9 cellular contexts compared by ENCODE assay signal in the genomic region with DNA sequence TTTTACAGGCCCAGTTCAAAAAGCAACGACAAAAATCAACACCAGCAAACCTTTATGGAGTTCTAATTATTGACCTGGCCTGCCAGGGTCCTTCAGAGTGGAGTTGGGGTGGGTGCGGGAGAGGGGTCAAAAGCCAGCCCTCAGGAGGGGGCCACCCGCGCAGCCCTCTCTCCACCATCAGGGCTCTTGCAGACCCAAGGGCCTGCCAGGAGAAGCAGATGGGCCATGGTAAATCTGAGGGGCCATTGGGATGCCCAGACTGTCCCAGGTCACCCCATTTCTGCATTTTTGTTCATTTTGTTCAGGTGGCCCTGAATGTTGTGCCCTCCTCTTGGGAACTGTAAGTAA.
A peak's percentile ranks its signal among the peaks of the same experiment; 100 is the strongest.
DNase-seq lines count a peak whose midpoint lies in the region; ATAC-seq and TF ChIP-seq lines count a peak whose summit lies in the region.
"Had no signal": no experiment of that assay in that cellular context is flagged by ENCODE, and none has a peak within 500 bp of the region (broad histone marks: within the 10 kb centered on the region; RNA-seq: fewer than 3 reads in every experiment).

No MANE protein-coding gene starts in this region.

- H3K27me3 ChIP-seq in Panc1 (ENCODE audit: control insufficient read depth, insufficient read depth, low read length) (peaks cover 8% of the 10 kb centered on the region), esophagus muscularis mucosa (peaks cover 0 to 16% (median 0%) of the 10 kb centered on the region in 4 donors), psoas muscle (ENCODE audit: insufficient read depth in 3 of 3, low read length in 2 of 3) (no peaks in the 10 kb centered on the region), thyroid gland (no peaks in the 10 kb centered on the region)
- H3K27me3 ChIP-seq: uterus had no signal

- TF ChIP-seq CTCF in GM12864 (IDR thresholded peaks at IDR 0.05; ENCODE audit: low read depth, low read length, missing control alignments) (no peak), Panc1 (IDR thresholded peaks at IDR 0.05) (no peak), esophagus muscularis mucosa (IDR thresholded peaks at IDR 0.05) (no peak), psoas muscle (IDR thresholded peaks at IDR 0.05) (no peak), thyroid gland (IDR thresholded peaks at IDR 0.05) (no peak)

- TF ChIP-seq POLR2A in esophagus muscularis mucosa (IDR thresholded peaks at IDR 0.05; ENCODE audit: low read depth) = no peak
- TF ChIP-seq POLR2A in thyroid gland (IDR thresholded peaks at IDR 0.05) = no peak

- POLR2A ChIA-PET in Panc1 (lab: Charles Lee) = interaction anchor here (0.6 kb wide), 1 partner anchor 260 kb away, joined by 3 read pairs; no protein-coding TSS in a partner anchor

- intact Hi-C loops in Panc1 (cut with micrococcal nuclease; ENCODE audit: unreplicated experiment) = loop anchor here (1.0 kb wide), 1 partner anchor 31 kb away; no protein-coding TSS in a partner anchor
- intact Hi-C loops in esophagus muscularis mucosa (cut with DNase I) = loop anchor here (1.0 kb wide), 1 partner anchor 31 kb away; no protein-coding TSS in a partner anchor
- intact Hi-C loops in psoas muscle (cut with DNase I) = loop anchor here in 1 of 2 donors (1.0 kb wide), 1 partner anchor 31 kb away; no protein-coding TSS in a partner anchor
- intact Hi-C loops in thyroid gland (cut with DNase I) = no loop called here

- DNase-seq in GM12864 (ENCODE audit: low read depth) (no peak), Panc1 (ENCODE audit: low read depth, low spot score) (no peak), esophagus muscularis mucosa (ENCODE audit: extremely low spot score) (no peak), psoas muscle (no peak), thyroid gland (no peak), SW480 (ENCODE audit: low spot score) (no peak)

- WGBS in esophagus muscularis mucosa = 61% methylated on average over 4 of the region's 4 CpGs
- WGBS in psoas muscle, 3 donors = 41 to 60% (median 59%) methylated on average over 4 of the region's 4 CpGs
- WGBS in thyroid gland, 2 donors = 57 to 69% methylated on average over 4 of the region's 4 CpGs

- no TSS peak for BruUV-seq in Panc1 (replicated peaks; lab: Mats Ljungman, UMichigan)

- no peak for TF ChIP-seq EP300 in esophagus muscularis mucosa (IDR thresholded peaks at IDR 0.05)

- H3K9me3 ChIP-seq in Panc1 (ENCODE audit: control insufficient read depth, insufficient read depth, low read depth, low read length) = no peaks in the 10 kb centered on the region
- H3K9me3 ChIP-seq in esophagus muscularis mucosa = no peaks in the 10 kb centered on the region
- no peaks in the 10 kb centered on the region for H3K9me3 ChIP-seq in psoas muscle
- H3K9me3 ChIP-seq in thyroid gland = no peaks in the 10 kb centered on the region
- H3K9me3 ChIP-seq: uterus had no signal

- H3K4me1 ChIP-seq in Panc1 (ENCODE audit: control insufficient read depth, insufficient read depth, low read length) = peaks cover 5% of the 10 kb centered on the region; the same call in 1 of the 2 replicates
- peaks cover 8 to 35% (median 31%) of the 10 kb centered on the region in 4 donors for H3K4me1 ChIP-seq in esophagus muscularis mucosa
- peaks cover 4% of the 10 kb centered on the region for H3K4me1 ChIP-seq in psoas muscle
- peaks cover 3 to 4% of the 10 kb centered on the region in 2 donors for H3K4me1 ChIP-seq in thyroid gland
- H3K4me1 ChIP-seq: uterus had no signal

- ATAC-seq in Panc1 (no peak), psoas muscle (no peak), HG02973 (IDR thresholded peaks at IDR 0.05; ENCODE audit: unreplicated experiment) (no peak), GM21526 (IDR thresholded peaks at IDR 0.05; ENCODE audit: low FRiP score, unreplicated experiment) (no peak)

- in situ Hi-C loops in Panc1 (cut with HindIII; ENCODE audit: low pct_unique_long_range_greater_than_20kb, low sequenced_read_pairs) = no loop called here

- H3K36me3 ChIP-seq in Panc1 (ENCODE audit: control insufficient read depth, insufficient read depth, low read length) (no peaks in the 10 kb centered on the region), esophagus muscularis mucosa (no peaks in the 10 kb centered on the region), psoas muscle (ENCODE audit: insufficient read depth in 1 of 2, low read depth in 1 of 2) (no peaks in the 10 kb centered on the region), thyroid gland (no peaks in the 10 kb centered on the region)
- H3K36me3 ChIP-seq: uterus had no signal

- H3K4me3 ChIP-seq in GM12864 (ENCODE audit: low read depth, low read length) (peak overlapping the region; percentile 94; the same call in 1 of the 2 replicates), Panc1 (ENCODE audit: low read depth in 2 of 2, low read length in 2 of 2) (peak overlapping the region; percentile 63 to 87), esophagus muscularis mucosa (peak overlapping the region; percentile 65 to 75 (median 72)), psoas muscle (peak overlapping the region; percentile 85), thyroid gland (replicated peaks in 1 of 3) (peak overlapping the region in 1 of 3 donors; percentile 34)

- no peak overlapping the region for H3K27ac ChIP-seq in Panc1 (ENCODE audit: low read length)
- peak overlapping the region in 2 of 4 donors; percentile 80 to 85 for H3K27ac ChIP-seq in esophagus muscularis mucosa (replicated peaks in 1 of 4)
- no peak overlapping the region for H3K27ac ChIP-seq in psoas muscle
- H3K27ac ChIP-seq in thyroid gland = no peak overlapping the region

- CTCF ChIA-PET in Panc1 (lab: Charles Lee) = interaction anchor here (0.6 to 2.3 kb wide), 3 partner anchors 9 to 345 kb away, joined by 3 to 19 read pairs (median 5); no protein-coding TSS in a partner anchor
